8 cellular contexts compared by ENCODE assay signal in genomic region chr3:12725436-12725835, GRCh38. TPM values are rescaled to one million over a fixed set of nuclear protein-coding genes. Genes with fewer than 3 reads are reported as not detected.
"Had no signal": no experiment of that assay in that cellular context is flagged by ENCODE, and none has a peak within 500 bp of the region (broad histone marks: within the 10 kb centered on the region; RNA-seq: fewer than 3 reads in every experiment).

No MANE protein-coding gene starts in this region.

- H3K27ac ChIP-seq: GM23248 had no signal

- H3K36me3 ChIP-seq: HAP-1 had no signal

- H3K9ac ChIP-seq: GM23248 had no signal

- DNase-seq: GOT3, H7, IMR-90 had no signal

- H2AFZ ChIP-seq: GM23248 had no signal

- FAIRE-seq: HTR-8/SVneo had no signal

- H3K9me3 ChIP-seq: HAP-1 had no signal

- H3K4me3 ChIP-seq: GM23248, HAP-1 had no signal

- H3K4me1 ChIP-seq: HAP-1 had no signal

- ATAC-seq: HCT116 had no signal

RNA-seq across cellular contexts. Expression of gene TMEM40, which starts 33.6 kb away (rescaled TPM):
- total RNA-seq: GM23248, H7, HT-29, IMR-90 had no signal
- polyA plus RNA-seq: GM23248 had no signal
